In the genomic region with DNA sequence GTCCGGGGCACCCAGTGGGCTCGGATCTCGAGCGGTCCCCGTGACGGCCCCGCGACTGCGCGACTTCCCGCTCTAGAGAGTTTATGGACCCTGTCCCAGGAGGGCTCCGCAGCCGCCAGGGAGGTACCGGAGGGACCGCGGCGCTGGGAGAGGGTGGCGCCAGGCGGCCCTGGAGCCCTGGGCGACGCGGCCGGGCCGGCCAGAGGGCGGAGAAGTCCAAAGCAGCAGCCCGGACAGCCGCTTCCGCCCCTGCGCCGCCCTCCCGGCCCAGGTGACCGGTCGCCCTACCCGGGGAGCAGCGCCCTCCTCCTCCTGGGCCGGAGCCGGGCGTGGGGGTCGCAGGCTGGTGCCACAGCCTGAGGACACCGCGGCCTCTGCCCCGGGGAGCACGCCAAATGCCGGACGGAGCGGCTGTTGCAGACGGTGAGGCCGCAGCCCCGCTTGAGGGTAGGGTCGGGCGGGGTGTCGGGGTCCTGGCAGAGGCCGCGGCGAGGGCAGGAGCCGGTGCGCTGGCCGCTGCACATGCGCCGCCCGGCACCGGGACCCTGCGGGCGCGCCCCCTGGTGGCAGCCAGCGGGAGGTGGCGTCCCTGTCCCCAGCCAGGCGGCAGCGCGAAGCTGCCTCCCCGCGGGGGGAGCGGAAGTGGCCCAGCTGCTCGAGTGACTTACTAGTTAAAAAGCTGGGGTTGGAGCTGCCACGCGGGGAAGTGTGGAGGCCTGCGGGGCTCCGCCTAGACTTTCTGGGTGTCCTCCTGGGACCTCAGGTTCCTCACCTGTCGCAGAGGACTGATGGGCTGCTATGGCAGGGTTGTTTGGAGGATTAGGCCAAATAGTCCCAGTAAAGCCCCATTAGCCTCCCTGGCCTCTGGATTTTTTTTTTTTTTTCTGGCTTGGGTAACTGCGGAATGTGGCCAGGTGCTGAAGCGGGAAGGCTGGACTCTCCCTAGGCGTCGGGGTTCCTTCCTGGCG, we compare ENCODE assay signal across 8 cellular contexts. TPM values are rescaled to one million over a fixed set of nuclear protein-coding genes. Genes with fewer than 3 reads are reported as not detected.
DNase-seq lines count a peak whose midpoint lies in the region; ATAC-seq and TF ChIP-seq lines count a peak whose summit lies in the region.

No MANE protein-coding gene starts in this region.

- no peaks in the 10 kb centered on the region for H3K36me3 ChIP-seq in HUES6 (ENCODE audit: control insufficient read depth, insufficient read depth, low read length)

- peak; percentile 97 for ATAC-seq in GM21423 (IDR thresholded peaks at IDR 0.05; ENCODE audit: unreplicated experiment)

- H3K27ac ChIP-seq in HUES6 (ENCODE audit: low read depth, low read length) (no peak overlapping the region), RWPE1 (peak overlapping the region; percentile 38)

- CTCF ChIA-PET in RWPE1 (lab: Yijun Ruan, JAX) = interaction anchor here (0.6 to 2.0 kb wide), 18 partner anchors 9 to 510 kb away, joined by 3 to 16 read pairs (median 3); partner anchors contain the start of gene ZNF678
- CTCF ChIA-PET in activated naive CD4-positive, alpha-beta T cell treated with anti-CD3 and anti-CD28 coated beads for 36 hours (lab: Charles Lee) = interaction anchor here (0.6 to 1.5 kb wide), 12 partner anchors 9 to 629 kb away, joined by 3 to 8 read pairs (median 3); partner anchors contain the start of gene ZNF678

- no peaks in the 10 kb centered on the region for H3K36me3 Mint-ChIP-seq in activated naive CD4-positive, alpha-beta T cell treated with anti-CD3 and anti-CD28 coated beads for 36 hours (ENCODE audit: low read depth)

- H3K4me1 Mint-ChIP-seq in activated naive CD4-positive, alpha-beta T cell treated with anti-CD3 and anti-CD28 coated beads for 36 hours (ENCODE audit: low read depth) = peaks cover 5% of the 10 kb centered on the region

- no peaks in the 10 kb centered on the region for H3K27me3 Mint-ChIP-seq in activated naive CD4-positive, alpha-beta T cell treated with anti-CD3 and anti-CD28 coated beads for 36 hours (ENCODE audit: low read depth)

- POLR2A ChIA-PET in RWPE1 (lab: Yijun Ruan, JAX; ENCODE audit: low non-redundant PET) = interaction anchor here (0.7 kb wide), 1 partner anchor 746 kb away, joined by 3 read pairs; no protein-coding TSS in a partner anchor

- peak overlapping the region; percentile 75 for H3K9ac ChIP-seq in HUES6 (ENCODE audit: low read length)

- peak overlapping the region; percentile 77 for H3K4me3 ChIP-seq in HUES6 (ENCODE audit: low read depth, low read length)

- intact Hi-C loops in activated naive CD4-positive, alpha-beta T cell treated with anti-CD3 and anti-CD28 coated beads for 36 hours (cut with micrococcal nuclease) = loop anchor here (1.0 to 10.0 kb wide), 6 partner anchors 21 to 916 kb away; partner anchors contain the start of genes WNT9A and ZNF678

- no peak overlapping the region for H3K27ac Mint-ChIP-seq in activated naive CD4-positive, alpha-beta T cell treated with anti-CD3 and anti-CD28 coated beads for 36 hours

- 0 out of 2 replicates have a peak, but pooled peaks cover 2% of the 10 kb centered on the region for H3K9me3 ChIP-seq in HUES6 (ENCODE audit: control insufficient read depth, insufficient read depth, low read depth, low read length)

- peak overlapping the region; percentile 56 for H3K4me3 Mint-ChIP-seq in activated naive CD4-positive, alpha-beta T cell treated with anti-CD3 and anti-CD28 coated beads for 36 hours

- H3K9me3 Mint-ChIP-seq in activated naive CD4-positive, alpha-beta T cell treated with anti-CD3 and anti-CD28 coated beads for 36 hours = no peaks in the 10 kb centered on the region

- peaks cover 22% of the 10 kb centered on the region for H3K27me3 ChIP-seq in HUES6 (ENCODE audit: control insufficient read depth, insufficient read depth, low read length)

- peaks cover 4% of the 10 kb centered on the region; the same call in 1 of the 2 replicates for H3K4me1 ChIP-seq in HUES6 (ENCODE audit: control insufficient read depth, insufficient read depth, low read length)

- peak; percentile 93 for TF ChIP-seq CTCF in RWPE1 (conservative IDR thresholded peaks at IDR 0.05; ENCODE audit: low read depth)

- DNase-seq in DMS 273 treated with DMSO at 0.1 percent for 48 hours (lab: John Stamatoyannopoulos, UW) (peak; percentile 52), RWPE1 (ENCODE audit: low spot score) (peak; percentile 86), glomerular visceral epithelial cell (ENCODE audit: extremely low spot score) (peak; percentile 83), occipital lobe (lab: John Stamatoyannopoulos, UW) (peak; percentile 61), superior temporal gyrus (ENCODE audit: extremely low spot score) (peak; percentile 79)
- DNase-seq in activated naive CD4-positive, alpha-beta T cell treated with anti-CD3 and anti-CD28 coated beads for 36 hours = peak; percentile 92

RNA-seq across cellular contexts. Expression of gene ZNF678, which starts 20.9 kb away (rescaled TPM):
- total RNA-seq in activated naive CD4-positive, alpha-beta T cell treated with anti-CD3 and anti-CD28 coated beads for 36 hours = 1 to 10 TPM; 9.5 TPM
- 73.5 TPM for total RNA-seq in occipital lobe
